25 cellular contexts compared by ENCODE assay signal in genomic region chr1:214615111-214615510, GRCh38. TPM values are rescaled to one million over a fixed set of nuclear protein-coding genes. Genes with fewer than 3 reads are reported as not detected.
DNase-seq lines count a peak whose midpoint lies in the region; ATAC-seq and TF ChIP-seq lines count a peak whose summit lies in the region.
"Had no signal": no experiment of that assay in that cellular context is flagged by ENCODE, and none has a peak within 500 bp of the region (broad histone marks: within the 10 kb centered on the region; RNA-seq: fewer than 3 reads in every experiment).

No MANE protein-coding gene starts in this region.

- WGBS in heart left ventricle, 4 donors = 94 to 98% (median 95%) methylated on average over 6 of the region's 6 CpGs

- ATAC-seq in SK-N-SH treated with all-trans-retinoic acid at 6 μM for 48 hours (peak; percentile 69), HG02798 (IDR thresholded peaks at IDR 0.05; ENCODE audit: poor library complexity, unreplicated experiment) (no peak), heart left ventricle (no peak)
- ATAC-seq: CD8-positive, alpha-beta T cell had no signal

- H3K79me2 ChIP-seq in ACC112 (ENCODE audit: control insufficient read depth, insufficient read depth, low read length, unreplicated experiment) = peaks cover 51% of the 10 kb centered on the region

- TF ChIP-seq POLR2A in heart left ventricle (IDR thresholded peaks at IDR 0.05) = no peak

- DNase-seq in HCEC 1CT = peak; percentile 75
- peak; percentile 34 for DNase-seq in fibroblast of the aortic adventitia (ENCODE audit: low read depth)
- DNase-seq in DMS53 (lab: John Stamatoyannopoulos, UW) = no peak
- DNase-seq in BE2C = no peak
- no peak for DNase-seq in heart left ventricle
- DNase-seq: activated CD4-positive, alpha-beta memory T cell treated with anti-CD3 and anti-CD28 coated beads, Interleukin-2, amount 10 ng/mL, durations not matched to agents 7 days and 5 days; activated naive CD4-positive, alpha-beta T cell treated with anti-CD3 and anti-CD28 coated beads, Interleukin-2, amount 50 U/mL, for 16 hours; aorta; CD8-positive, alpha-beta T cell; cerebellar nuclear complex; DMS79; effector CD4-positive, alpha-beta T cell; MG63; NCI-H1417 treated with DMSO at 0.1 percent for 48 hours; NCI-H510A treated with DMSO at 0.1 percent for 48 hours; RPMI8226; stimulated activated CD4-positive, alpha-beta T cell treated with anti-CD3 and anti-CD28 coated beads, Interleukin-2, amount 100 ng/mL, for 48 hours; stimulated activated naive CD4-positive, alpha-beta T cell; testis; uterus had no signal

- H3K9me3 ChIP-seq in BE2C (no peaks in the 10 kb centered on the region), heart left ventricle (no peaks in the 10 kb centered on the region)
- H3K9me3 ChIP-seq: esophagus muscularis mucosa, MG63, testis, uterus had no signal

- peak overlapping the region; percentile 43 for H3K27ac ChIP-seq in ACC112 (ENCODE audit: low read depth, low read length)
- H3K27ac ChIP-seq in heart left ventricle = no peak overlapping the region
- H3K27ac ChIP-seq: esophagus muscularis mucosa, HL-60, testis, uterus had no signal

- H2AFZ ChIP-seq in ACC112 (ENCODE audit: low read length, unreplicated experiment) = no peak overlapping the region

- H3K4me1 ChIP-seq in ACC112 (ENCODE audit: control insufficient read depth, insufficient read depth, low read length, unreplicated experiment) (peaks cover 28% of the 10 kb centered on the region), BE2C (no peaks in the 10 kb centered on the region), heart left ventricle (peaks cover 0 to 4% (median 0%) of the 10 kb centered on the region in 12 donors)
- H3K4me1 ChIP-seq: esophagus muscularis mucosa, testis, uterus had no signal

- no peak overlapping the region for H3K4me3 ChIP-seq in ACC112 (ENCODE audit: low read depth, low read length)
- H3K4me3 ChIP-seq in fibroblast of the aortic adventitia (ENCODE audit: low read depth, low read length) = no peak overlapping the region
- no peak overlapping the region for H3K4me3 ChIP-seq in BE2C (ENCODE audit: low read depth, low read length)
- no peak overlapping the region for H3K4me3 ChIP-seq in heart left ventricle
- H3K4me3 ChIP-seq: esophagus muscularis mucosa, MG63, testis, uterus had no signal

- H3K36me3 ChIP-seq in ACC112 (ENCODE audit: insufficient read depth, low read length) (peaks cover 16% of the 10 kb centered on the region), BE2C (peaks cover 64% of the 10 kb centered on the region), heart left ventricle (no peaks in the 10 kb centered on the region)
- H3K36me3 ChIP-seq: esophagus muscularis mucosa, uterus had no signal

- H3K27me3 ChIP-seq in ACC112 (ENCODE audit: insufficient read depth, low read length) (no peaks in the 10 kb centered on the region), BE2C (no peaks in the 10 kb centered on the region), heart left ventricle (no peaks in the 10 kb centered on the region)
- H3K27me3 ChIP-seq: esophagus muscularis mucosa, MG63, testis, uterus had no signal

- intact Hi-C loops in heart left ventricle (cut with DNase I) = no loop called here

- TF ChIP-seq CTCF in fibroblast of the aortic adventitia (IDR thresholded peaks at IDR 0.05; ENCODE audit: insufficient read depth, low read length) = no peak
- TF ChIP-seq CTCF in BE2C (IDR thresholded peaks at IDR 0.05; ENCODE audit: low read depth, low read length) = no peak
- TF ChIP-seq CTCF in heart left ventricle (IDR thresholded peaks at IDR 0.05) = no peak

TF ChIP-seq in SK-N-SH treated with all-trans-retinoic acid at 6 μM for 48 hours, 23 proteins besides CTCF, POLR2A, EP300 and RAD21:
- TF ChIP-seq TCF4 (CRISPR knock-in tag; IDR thresholded peaks at IDR 0.05; ENCODE audit: borderline replicate concordance) = no peak
- no peak for TF ChIP-seq GLIS3 (CRISPR knock-in tag; IDR thresholded peaks at IDR 0.05)
- no peak for TF ChIP-seq ZNF8 (CRISPR knock-in tag; IDR thresholded peaks at IDR 0.05)
- no peak for TF ChIP-seq ISL1 (CRISPR knock-in tag; IDR thresholded peaks at IDR 0.05)
- TF ChIP-seq OSR1 (CRISPR knock-in tag; IDR thresholded peaks at IDR 0.05) = no peak
- TF ChIP-seq ZFP3 (CRISPR knock-in tag; IDR thresholded peaks at IDR 0.05) = no peak
- TF ChIP-seq ZNF70 (CRISPR knock-in tag; IDR thresholded peaks at IDR 0.05) = no peak
- TF ChIP-seq ARNTL (CRISPR knock-in tag; IDR thresholded peaks at IDR 0.05; ENCODE audit: borderline replicate concordance, low read depth) = no peak
- TF ChIP-seq SNAI2 (CRISPR knock-in tag; IDR thresholded peaks at IDR 0.05) = no peak
- TF ChIP-seq, protein P1, sequence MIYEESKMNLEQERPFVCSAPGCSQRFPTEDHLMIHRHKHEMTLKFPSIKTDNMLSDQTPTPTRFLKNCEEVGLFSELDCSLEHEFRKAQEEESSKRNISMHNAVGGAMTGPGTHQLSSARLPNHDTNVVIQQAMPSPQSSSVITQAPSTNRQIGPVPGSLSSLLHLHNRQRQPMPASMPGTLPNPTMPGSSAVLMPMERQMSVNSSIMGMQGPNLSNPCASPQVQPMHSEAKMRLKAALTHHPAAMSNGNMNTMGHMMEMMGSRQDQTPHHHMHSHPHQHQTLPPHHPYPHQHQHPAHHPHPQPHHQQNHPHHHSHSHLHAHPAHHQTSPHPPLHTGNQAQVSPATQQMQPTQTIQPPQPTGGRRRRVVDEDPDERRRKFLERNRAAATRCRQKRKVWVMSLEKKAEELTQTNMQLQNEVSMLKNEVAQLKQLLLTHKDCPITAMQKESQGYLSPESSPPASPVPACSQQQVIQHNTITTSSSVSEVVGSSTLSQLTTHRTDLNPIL (CRISPR knock-in tag; IDR thresholded peaks at IDR 0.05; ENCODE audit: low read depth) = no peak
- no peak for TF ChIP-seq ZC3H10 (CRISPR knock-in tag; IDR thresholded peaks at IDR 0.05)

RNA-seq across cellular contexts. Expression of gene CENPF, which starts 12.1 kb away (rescaled TPM):
- 7.5 and 42.1 TPM in 2 replicates for total RNA-seq in fibroblast of the aortic adventitia (ENCODE audit: low replicate concordance)
- 24.8 TPM for polyA plus RNA-seq in BE2C (2012; ENCODE audit: insufficient read depth, insufficient read length, low read depth)
- 1 to 10 TPM in 5 of 9 donors, under 1 TPM in 4; 0.13 to 8.8 (median 1.1) TPM for total RNA-seq in heart left ventricle
- polyA plus RNA-seq in heart left ventricle = under 1 TPM; 0.04 to 0.46 TPM

Comparison
In these comparisons a context has a peak if more than half of its experiments do, and no peak if none do; other contexts are left out.
1. DNase-seq: peak in HCEC 1CT (single experiment) and fibroblast of the aortic adventitia (single experiment); none in DMS53 (single experiment), BE2C (single experiment) and heart left ventricle (0 of 5).